In genomic region chr18:13542520-13542847, GRCh38 we compare ENCODE assay signal across 20 cellular contexts.
DNase-seq lines count a peak whose midpoint lies in the region; ATAC-seq and TF ChIP-seq lines count a peak whose summit lies in the region.
"Had no signal": no experiment of that assay in that cellular context is flagged by ENCODE, and none has a peak within 500 bp of the region (broad histone marks: within the 10 kb centered on the region; RNA-seq: fewer than 3 reads in every experiment).

No MANE protein-coding gene starts in this region.

- TF ChIP-seq POLR2A in esophagus muscularis mucosa (IDR thresholded peaks at IDR 0.05; ENCODE audit: low read depth): no peak
- no peak for TF ChIP-seq POLR2A in uterus (IDR thresholded peaks at IDR 0.05)

- H3K9me3 Mint-ChIP-seq in activated naive CD8-positive, alpha-beta T cell treated with anti-CD3 and anti-CD28 coated beads, Interleukin-2, amount 10 ng/mL, durations not matched to agents 7 days and 5 days: peaks cover 4% of the 10 kb centered on the region
- H3K9me3 Mint-ChIP-seq in activated naive CD8-positive, alpha-beta T cell treated with anti-CD3 and anti-CD28 coated beads, Interleukin-2, amount 50 U/mL, for 24 hours: peaks cover 7% of the 10 kb centered on the region
- H3K9me3 Mint-ChIP-seq in nephron: no peaks in the 10 kb centered on the region
- H3K9me3 Mint-ChIP-seq: activated T-cell treated with anti-CD3 and anti-CD28 coated beads, Interleukin-2, amount 50 U/mL, for 4 hours; IgD-negative memory B cell; natural killer cell treated with Interleukin-12 subunit alpha and Interleukin-12 subunit beta and Interleukin-15 and Interleukin-18, amount 100 ng/mL, for 72 hours had no signal

- 78% methylated on average over 7 of the region's 7 CpGs for WGBS in esophagus muscularis mucosa

- POLR2A ChIA-PET in activated naive CD8-positive, alpha-beta T cell treated with anti-CD3 and anti-CD28 coated beads, Interleukin-2, amount 10 ng/mL, durations not matched to agents 7 days and 5 days (lab: Charles Lee): no interaction called here

- DNase-seq in activated naive CD8-positive, alpha-beta T cell treated with anti-CD3 and anti-CD28 coated beads, Interleukin-2, amount 10 ng/mL, durations not matched to agents 7 days and 5 days: no peak
- no peak for DNase-seq in activated naive CD8-positive, alpha-beta T cell treated with anti-CD3 and anti-CD28 coated beads, Interleukin-2, amount 50 U/mL, for 24 hours
- DNase-seq in esophagus muscularis mucosa (ENCODE audit: extremely low spot score): no peak
- DNase-seq in uterus: no peak
- no peak for DNase-seq in SIG-M5 (lab: John Stamatoyannopoulos, UW)
- no peak for DNase-seq in foreskin melanocyte
- DNase-seq: activated naive CD4-positive, alpha-beta T cell treated with Interleukin-2 at 50 U/mL for 16 hours; activated T-cell treated with anti-CD3 and anti-CD28 coated beads, Interleukin-2, amount 50 U/mL, for 4 hours; cerebellar nuclear complex; heart right ventricle; NCI-H1105; NCI-H526 treated with DMSO at 0.1 percent for 48 hours; T-helper 1 cell; upper lobe of right lung had no signal

- no peak for TF ChIP-seq EP300 in esophagus muscularis mucosa (IDR thresholded peaks at IDR 0.05)

- no peaks in the 10 kb centered on the region for H3K9me3 ChIP-seq in esophagus muscularis mucosa
- no peaks in the 10 kb centered on the region for H3K9me3 ChIP-seq in uterus
- H3K9me3 ChIP-seq: heart right ventricle, upper lobe of right lung had no signal

- H3K27ac ChIP-seq in esophagus muscularis mucosa (replicated peaks in 1 of 4) (peak overlapping the region; percentile 53 to 75 (median 70)), uterus (peak overlapping the region; percentile 56 to 62)
- H3K27ac ChIP-seq: parathyroid adenoma, upper lobe of right lung had no signal

- H3K27me3 ChIP-seq in esophagus muscularis mucosa: no peaks in the 10 kb centered on the region
- H3K27me3 ChIP-seq in uterus: no peaks in the 10 kb centered on the region
- H3K27me3 ChIP-seq: BLaER1 treated with 17β-estradiol and CSF1 and Interleukin-3, amounts not matched to agents 10 nM and 100 nM; heart right ventricle; upper lobe of right lung had no signal

- TF ChIP-seq CTCF in esophagus muscularis mucosa (IDR thresholded peaks at IDR 0.05) (no peak), nephron (IDR thresholded peaks at IDR 0.05; ENCODE audit: unreplicated experiment in 3 of 3) (no peak), uterus (IDR thresholded peaks at IDR 0.05) (no peak)

- peaks cover 49 to 86% (median 68%) of the 10 kb centered on the region in 4 donors for H3K4me1 ChIP-seq in esophagus muscularis mucosa
- peaks cover 16 to 19% of the 10 kb centered on the region in 2 donors for H3K4me1 ChIP-seq in uterus
- H3K4me1 ChIP-seq: parathyroid adenoma had no signal

- peak overlapping the region; percentile 48 for H3K27ac Mint-ChIP-seq in activated naive CD8-positive, alpha-beta T cell treated with anti-CD3 and anti-CD28 coated beads, Interleukin-2, amount 10 ng/mL, durations not matched to agents 7 days and 5 days
- H3K27ac Mint-ChIP-seq in activated naive CD8-positive, alpha-beta T cell treated with anti-CD3 and anti-CD28 coated beads, Interleukin-2, amount 50 U/mL, for 24 hours: no peak overlapping the region
- H3K27ac Mint-ChIP-seq in nephron: peak overlapping the region in 2 of 3 experiments; percentile 66 to 68
- H3K27ac Mint-ChIP-seq: IgD-negative memory B cell; natural killer cell treated with Interleukin-12 subunit alpha and Interleukin-12 subunit beta and Interleukin-15 and Interleukin-18, amount 100 ng/mL, for 72 hours had no signal

- H3K36me3 Mint-ChIP-seq in activated naive CD8-positive, alpha-beta T cell treated with anti-CD3 and anti-CD28 coated beads, Interleukin-2, amount 10 ng/mL, durations not matched to agents 7 days and 5 days: peaks cover 28% of the 10 kb centered on the region
- peaks cover under 1% of the 10 kb centered on the region for H3K36me3 Mint-ChIP-seq in activated naive CD8-positive, alpha-beta T cell treated with anti-CD3 and anti-CD28 coated beads, Interleukin-2, amount 50 U/mL, for 24 hours (ENCODE audit: low read depth)
- no peaks in the 10 kb centered on the region for H3K36me3 Mint-ChIP-seq in nephron (ENCODE audit: low read depth)
- H3K36me3 Mint-ChIP-seq: IgD-negative memory B cell; natural killer cell treated with Interleukin-12 subunit alpha and Interleukin-12 subunit beta and Interleukin-15 and Interleukin-18, amount 100 ng/mL, for 72 hours had no signal

- H3K36me3 ChIP-seq in esophagus muscularis mucosa (no peaks in the 10 kb centered on the region), uterus (no peaks in the 10 kb centered on the region)
- H3K36me3 ChIP-seq: heart right ventricle, upper lobe of right lung had no signal

- intact Hi-C loops in esophagus muscularis mucosa (cut with DNase I) (no loop called here), uterus (cut with DNase I; ENCODE audit: low total_unique reads) (no loop called here)

- H3K27me3 Mint-ChIP-seq in activated naive CD8-positive, alpha-beta T cell treated with anti-CD3 and anti-CD28 coated beads, Interleukin-2, amount 10 ng/mL, durations not matched to agents 7 days and 5 days: no peaks in the 10 kb centered on the region
- H3K27me3 Mint-ChIP-seq in activated naive CD8-positive, alpha-beta T cell treated with anti-CD3 and anti-CD28 coated beads, Interleukin-2, amount 50 U/mL, for 24 hours: no peaks in the 10 kb centered on the region
- peaks cover 8% of the 10 kb centered on the region for H3K27me3 Mint-ChIP-seq in nephron (ENCODE audit: low read depth)
- H3K27me3 Mint-ChIP-seq: IgD-negative memory B cell; natural killer cell treated with Interleukin-12 subunit alpha and Interleukin-12 subunit beta and Interleukin-15 and Interleukin-18, amount 100 ng/mL, for 72 hours had no signal

- no peak for ATAC-seq in activated naive CD8-positive, alpha-beta T cell treated with anti-CD3 and anti-CD28 coated beads, Interleukin-2, amount 10 ng/mL, durations not matched to agents 7 days and 5 days (ENCODE audit: low read depth)
- ATAC-seq in activated naive CD8-positive, alpha-beta T cell treated with anti-CD3 and anti-CD28 coated beads, Interleukin-2, amount 50 U/mL, for 24 hours: no peak
- ATAC-seq in GM18502 (IDR thresholded peaks at IDR 0.05; ENCODE audit: poor library complexity, unreplicated experiment): no peak
- ATAC-seq: activated T-cell treated with anti-CD3 and anti-CD28 coated beads, Interleukin-2, amount 50 U/mL, for 4 hours; natural killer cell treated with Interleukin-12 subunit alpha and Interleukin-12 subunit beta and Interleukin-15 and Interleukin-18, amount 100 ng/mL, for 72 hours; upper lobe of right lung had no signal

- H3K4me1 Mint-ChIP-seq in activated naive CD8-positive, alpha-beta T cell treated with anti-CD3 and anti-CD28 coated beads, Interleukin-2, amount 10 ng/mL, durations not matched to agents 7 days and 5 days: peaks cover 29% of the 10 kb centered on the region
- H3K4me1 Mint-ChIP-seq in activated naive CD8-positive, alpha-beta T cell treated with anti-CD3 and anti-CD28 coated beads, Interleukin-2, amount 50 U/mL, for 24 hours: peaks cover 45% of the 10 kb centered on the region
- H3K4me1 Mint-ChIP-seq in nephron: peaks cover 60% of the 10 kb centered on the region

- no peak overlapping the region for H3K4me3 Mint-ChIP-seq in activated naive CD8-positive, alpha-beta T cell treated with anti-CD3 and anti-CD28 coated beads, Interleukin-2, amount 10 ng/mL, durations not matched to agents 7 days and 5 days
- no peak overlapping the region for H3K4me3 Mint-ChIP-seq in activated naive CD8-positive, alpha-beta T cell treated with anti-CD3 and anti-CD28 coated beads, Interleukin-2, amount 50 U/mL, for 24 hours
- H3K4me3 Mint-ChIP-seq in nephron: no peak overlapping the region
- H3K4me3 Mint-ChIP-seq: activated T-cell treated with anti-CD3 and anti-CD28 coated beads, Interleukin-2, amount 50 U/mL, for 4 hours; natural killer cell treated with Interleukin-12 subunit alpha and Interleukin-12 subunit beta and Interleukin-15 and Interleukin-18, amount 100 ng/mL, for 72 hours had no signal

- H3K4me3 ChIP-seq in esophagus muscularis mucosa (no peak overlapping the region), uterus (no peak overlapping the region)
- H3K4me3 ChIP-seq: BLaER1 treated with 17β-estradiol and CSF1 and Interleukin-3, amounts not matched to agents 10 nM and 100 nM; heart right ventricle; upper lobe of right lung had no signal
